In genomic region chr3:48428863-48429415, GRCh38 we compare ENCODE assay signal across 8 cellular contexts. TPM values are rescaled to one million over a fixed set of nuclear protein-coding genes. Genes with fewer than 3 reads are reported as not detected.
DNase-seq lines count a peak whose midpoint lies in the region; ATAC-seq and TF ChIP-seq lines count a peak whose summit lies in the region.

No MANE protein-coding gene starts in this region.

- no peak overlapping the region for H3K4me3 Mint-ChIP-seq in activated T-cell treated with anti-CD3 and anti-CD28 coated beads, Interleukin-2, amount 50 U/mL, for 4 hours

- H3K36me3 Mint-ChIP-seq in activated T-cell treated with anti-CD3 and anti-CD28 coated beads, Interleukin-2, amount 50 U/mL, for 4 hours (ENCODE audit: insufficient read depth): peaks cover 5% of the 10 kb centered on the region

- DNase-seq in activated T-cell treated with anti-CD3 and anti-CD28 coated beads, Interleukin-2, amount 50 U/mL, for 4 hours: no peak
- DNase-seq in activated T-cell treated with anti-CD3 and anti-CD28 coated beads for 4 hours (no peak), NCI-H2227 (lab: John Stamatoyannopoulos, UW; ENCODE audit: unreplicated experiment) (peak; percentile 54), coronary artery (ENCODE audit: low spot score) (no peak), lower leg skin (ENCODE audit: low spot score in 2 of 2) (peak; percentile 51 to 93), T-helper 1 cell (no peak)

- H3K27ac ChIP-seq in coronary artery (peak overlapping the region; percentile 97 to 99), temporal lobe (ENCODE audit: low read depth, low read length) (peak overlapping the region; percentile 100)

- no peak for TF ChIP-seq CTCF in coronary artery (IDR thresholded peaks at IDR 0.05)
- no peak for TF ChIP-seq CTCF in lower leg skin (IDR thresholded peaks at IDR 0.05)

- no peaks in the 10 kb centered on the region for H3K9me3 Mint-ChIP-seq in activated T-cell treated with anti-CD3 and anti-CD28 coated beads, Interleukin-2, amount 50 U/mL, for 4 hours

- peaks cover 7% of the 10 kb centered on the region for H3K4me1 Mint-ChIP-seq in activated T-cell treated with anti-CD3 and anti-CD28 coated beads, Interleukin-2, amount 50 U/mL, for 4 hours (ENCODE audit: low read depth)

- peaks cover 9% of the 10 kb centered on the region for H3K27me3 Mint-ChIP-seq in activated T-cell treated with anti-CD3 and anti-CD28 coated beads, Interleukin-2, amount 50 U/mL, for 4 hours (ENCODE audit: low read depth)

- ATAC-seq in activated T-cell treated with anti-CD3 and anti-CD28 coated beads, Interleukin-2, amount 50 U/mL, for 4 hours: peak; percentile 67 to 71
- ATAC-seq in GM21367 (IDR thresholded peaks at IDR 0.05; ENCODE audit: unreplicated experiment): no peak

- intact Hi-C loops in lower leg skin (cut with DNase I; ENCODE audit: low total_unique reads): no loop called here

- peak overlapping the region; percentile 97 for H3K4me3 ChIP-seq in coronary artery
- peak overlapping the region; percentile 71 for H3K4me3 ChIP-seq in lower leg skin (ENCODE audit: low read depth, poor library complexity, severe bottlenecking)

- no peak for TF ChIP-seq POLR2A in lower leg skin (IDR thresholded peaks at IDR 0.05)

- 0 to 1% methylated on average over 6 to 24 of the region's 65 CpGs for WGBS in lower leg skin, 2 donors

RNA-seq across cellular contexts. Expression of gene PLXNB1, which starts 0.9 kb away (rescaled TPM):
- 1 to 10 TPM; 6.0 to 7.2 (median 6.8) TPM for total RNA-seq in activated T-cell treated with anti-CD3 and anti-CD28 coated beads, Interleukin-2, amount 50 U/mL, for 4 hours
- total RNA-seq in lower leg skin (100 to 1,000 TPM; 111 to 227 (median 145) TPM), temporal lobe (50.9 TPM)

RNA-seq across cellular contexts. Expression of gene CCDC51, which starts 11.0 kb away (rescaled TPM):
- total RNA-seq in activated T-cell treated with anti-CD3 and anti-CD28 coated beads, Interleukin-2, amount 50 U/mL, for 4 hours: 10 to 100 TPM; 21.7 to 29.4 (median 24.7) TPM
- total RNA-seq in lower leg skin (10 to 100 TPM in 3 of 4 donors, 1 to 10 TPM in 1; 6.7 to 17.1 (median 11.6) TPM), temporal lobe (7.4 TPM)

RNA-seq across cellular contexts. Expression of gene TMA7, which starts 11.1 kb away (rescaled TPM):
- total RNA-seq in activated T-cell treated with anti-CD3 and anti-CD28 coated beads, Interleukin-2, amount 50 U/mL, for 4 hours: 100 to 1,000 TPM; 306 to 337 (median 326) TPM
- 100 to 1,000 TPM; 173 to 271 (median 250) TPM for total RNA-seq in lower leg skin
- 120 TPM for total RNA-seq in temporal lobe

RNA-seq across cellular contexts. Expression of gene ATRIP, which starts 17.6 kb away (rescaled TPM):
- total RNA-seq in activated T-cell treated with anti-CD3 and anti-CD28 coated beads, Interleukin-2, amount 50 U/mL, for 4 hours: 10 to 100 TPM; 17.3 to 17.6 (median 17.5) TPM
- 10 to 100 TPM in 2 of 4 donors, 1 to 10 TPM in 2; 5.6 to 14.1 (median 9.3) TPM for total RNA-seq in lower leg skin
- 4.7 TPM for total RNA-seq in temporal lobe

RNA-seq across cellular contexts. Expression of gene FBXW12, which starts 56.9 kb away (rescaled TPM):
- not detected for total RNA-seq in activated T-cell treated with anti-CD3 and anti-CD28 coated beads, Interleukin-2, amount 50 U/mL, for 4 hours
- not detected for total RNA-seq in lower leg skin
- 1.5 TPM for total RNA-seq in temporal lobe

Comparison
In these comparisons a context has a peak if more than half of its experiments do, and no peak if none do; other contexts are left out.
1. DNase-seq: peak in NCI-H2227 (single experiment) and lower leg skin (2 of 2); none in activated T-cell treated with anti-CD3 and anti-CD28 coated beads, Interleukin-2, amount 50 U/mL, for 4 hours (single experiment), activated T-cell treated with anti-CD3 and anti-CD28 coated beads for 4 hours (single experiment), coronary artery (single experiment) and T-helper 1 cell (0 of 5).